Comparison of ENCODE assay signal across 22 cellular contexts in genomic region chr9:112268421-112268820, GRCh38.
"Had no signal": no experiment of that assay in that cellular context is flagged by ENCODE, and none has a peak within 500 bp of the region (broad histone marks: within the 10 kb centered on the region; RNA-seq: fewer than 3 reads in every experiment).

No MANE protein-coding gene starts in this region.

- H3K27ac ChIP-seq: coronary artery, dorsolateral prefrontal cortex, esophagus muscularis mucosa, foreskin keratinocyte, gastroesophageal sphincter, heart left ventricle, hepatocyte, left lung, lower lobe of right lung had no signal

- DNase-seq: dermis blood vessel endothelial cell; dorsolateral prefrontal cortex; effector CD4-positive, alpha-beta T cell; effector memory CD4-positive, alpha-beta T cell; foreskin keratinocyte; heart left ventricle; hypothalamus; immature natural killer cell; islet precursor cell; kidney; kidney glomerular epithelial cell; left colon; left lung; left ventricle myocardium superior; lower lobe of right lung; mesenchymal stem cell; mucosa of descending colon; naive B cell had no signal

- H3K4me1 ChIP-seq: foreskin keratinocyte, left lung, lower lobe of right lung had no signal

- H3K9me3 ChIP-seq: esophagus muscularis mucosa, gastroesophageal sphincter, heart left ventricle, left lung, lower lobe of right lung, mucosa of descending colon had no signal

- H3K4me3 ChIP-seq: coronary artery, dorsolateral prefrontal cortex, esophagus muscularis mucosa, gastroesophageal sphincter, heart left ventricle, hepatocyte, left lung, lower lobe of right lung, mucosa of descending colon had no signal

- H3K27me3 ChIP-seq: dorsolateral prefrontal cortex, esophagus muscularis mucosa, foreskin keratinocyte, gastroesophageal sphincter, heart left ventricle, hepatocyte, left lung had no signal
